ENCODE assay signal across 1 cellular context in the genomic region with DNA sequence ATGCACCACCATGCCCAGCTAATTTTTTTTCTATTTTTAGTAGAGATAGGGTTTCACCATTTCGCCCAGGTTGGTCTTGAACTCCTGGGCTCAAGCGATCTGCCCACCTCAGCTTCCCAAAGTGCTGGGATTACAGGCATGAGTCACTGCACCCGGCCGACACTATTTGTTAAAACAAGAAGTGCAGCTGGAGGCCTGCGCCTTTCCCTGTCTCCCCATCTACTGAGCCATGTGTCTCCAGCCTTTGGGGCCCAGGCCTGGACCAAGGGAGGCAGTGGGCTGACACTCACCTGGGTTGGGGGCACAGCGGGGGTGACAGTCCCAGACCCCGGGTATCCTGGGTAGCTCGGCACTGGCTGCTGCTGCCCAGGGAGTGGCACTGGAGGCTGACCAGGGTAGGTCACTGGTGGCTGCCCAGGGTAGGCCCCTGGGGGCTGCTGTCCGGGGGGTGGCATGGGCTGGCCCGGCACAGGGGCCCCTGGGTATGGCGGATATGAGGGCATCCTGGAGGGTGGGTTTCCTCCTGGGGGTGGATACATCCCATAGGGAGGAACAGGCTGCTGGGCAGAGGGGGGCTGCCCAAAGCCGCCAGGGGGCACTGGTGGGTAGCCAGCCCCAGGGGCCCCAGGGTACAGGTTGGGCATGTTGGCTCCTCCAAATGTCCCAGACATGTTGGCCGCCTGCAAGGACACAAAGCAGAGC.
TF ChIP-seq lines count a peak whose summit lies in the region.

No MANE protein-coding gene starts in this region.

TF ChIP-seq in HepG2, 621 proteins besides CTCF, POLR2A, EP300 and RAD21:
- peak; percentile 45 for TF ChIP-seq STAG1 (CRISPR knock-in tag; IDR thresholded peaks at IDR 0.05)
- TF ChIP-seq ZNF468 (CRISPR knock-in tag; IDR thresholded peaks at IDR 0.05) = no peak
- TF ChIP-seq MAFK (conservative IDR thresholded peaks at IDR 0.05 in 1 of 2, IDR thresholded peaks at IDR 0.05 in 1 of 2; ENCODE audit: low read length in 2 of 2) = no peak
- no peak for TF ChIP-seq SAP130 (CRISPR knock-in tag; IDR thresholded peaks at IDR 0.05; ENCODE audit: low read depth)
- TF ChIP-seq TCF12 (IDR thresholded peaks at IDR 0.05) = no peak
- no peak for TF ChIP-seq TCF12 (CRISPR knock-in tag; IDR thresholded peaks at IDR 0.05)
- no peak for TF ChIP-seq MYNN (CRISPR knock-in tag; IDR thresholded peaks at IDR 0.05; ENCODE audit: low read depth)
- TF ChIP-seq YEATS4 (CRISPR knock-in tag; IDR thresholded peaks at IDR 0.05; ENCODE audit: borderline replicate concordance) = no peak
- peak; percentile 24; the same call in 1 of the 2 replicates for TF ChIP-seq SMC3 (IDR thresholded peaks at IDR 0.05; ENCODE audit: low read length)
- no peak for TF ChIP-seq FOXK2 (IDR thresholded peaks at IDR 0.05)
- TF ChIP-seq SOX5 (CRISPR knock-in tag; IDR thresholded peaks at IDR 0.05; ENCODE audit: borderline replicate concordance) = no peak
- TF ChIP-seq ZNF296 (CRISPR knock-in tag; conservative IDR thresholded peaks at IDR 0.05) = no peak
- TF ChIP-seq IKZF4 (CRISPR knock-in tag; IDR thresholded peaks at IDR 0.05; ENCODE audit: borderline replicate concordance, low read depth, not compliant biosample characterization) = no peak
- no peak for TF ChIP-seq HNF4G (IDR thresholded peaks at IDR 0.05; ENCODE audit: borderline replicate concordance, low read depth, low read length)
- TF ChIP-seq HNF4G (CRISPR knock-in tag; IDR thresholded peaks at IDR 0.05; ENCODE audit: borderline replicate concordance, low read depth) = no peak
- TF ChIP-seq ZNF589 (CRISPR knock-in tag; conservative IDR thresholded peaks at IDR 0.05) = no peak
- TF ChIP-seq, protein P1, sequence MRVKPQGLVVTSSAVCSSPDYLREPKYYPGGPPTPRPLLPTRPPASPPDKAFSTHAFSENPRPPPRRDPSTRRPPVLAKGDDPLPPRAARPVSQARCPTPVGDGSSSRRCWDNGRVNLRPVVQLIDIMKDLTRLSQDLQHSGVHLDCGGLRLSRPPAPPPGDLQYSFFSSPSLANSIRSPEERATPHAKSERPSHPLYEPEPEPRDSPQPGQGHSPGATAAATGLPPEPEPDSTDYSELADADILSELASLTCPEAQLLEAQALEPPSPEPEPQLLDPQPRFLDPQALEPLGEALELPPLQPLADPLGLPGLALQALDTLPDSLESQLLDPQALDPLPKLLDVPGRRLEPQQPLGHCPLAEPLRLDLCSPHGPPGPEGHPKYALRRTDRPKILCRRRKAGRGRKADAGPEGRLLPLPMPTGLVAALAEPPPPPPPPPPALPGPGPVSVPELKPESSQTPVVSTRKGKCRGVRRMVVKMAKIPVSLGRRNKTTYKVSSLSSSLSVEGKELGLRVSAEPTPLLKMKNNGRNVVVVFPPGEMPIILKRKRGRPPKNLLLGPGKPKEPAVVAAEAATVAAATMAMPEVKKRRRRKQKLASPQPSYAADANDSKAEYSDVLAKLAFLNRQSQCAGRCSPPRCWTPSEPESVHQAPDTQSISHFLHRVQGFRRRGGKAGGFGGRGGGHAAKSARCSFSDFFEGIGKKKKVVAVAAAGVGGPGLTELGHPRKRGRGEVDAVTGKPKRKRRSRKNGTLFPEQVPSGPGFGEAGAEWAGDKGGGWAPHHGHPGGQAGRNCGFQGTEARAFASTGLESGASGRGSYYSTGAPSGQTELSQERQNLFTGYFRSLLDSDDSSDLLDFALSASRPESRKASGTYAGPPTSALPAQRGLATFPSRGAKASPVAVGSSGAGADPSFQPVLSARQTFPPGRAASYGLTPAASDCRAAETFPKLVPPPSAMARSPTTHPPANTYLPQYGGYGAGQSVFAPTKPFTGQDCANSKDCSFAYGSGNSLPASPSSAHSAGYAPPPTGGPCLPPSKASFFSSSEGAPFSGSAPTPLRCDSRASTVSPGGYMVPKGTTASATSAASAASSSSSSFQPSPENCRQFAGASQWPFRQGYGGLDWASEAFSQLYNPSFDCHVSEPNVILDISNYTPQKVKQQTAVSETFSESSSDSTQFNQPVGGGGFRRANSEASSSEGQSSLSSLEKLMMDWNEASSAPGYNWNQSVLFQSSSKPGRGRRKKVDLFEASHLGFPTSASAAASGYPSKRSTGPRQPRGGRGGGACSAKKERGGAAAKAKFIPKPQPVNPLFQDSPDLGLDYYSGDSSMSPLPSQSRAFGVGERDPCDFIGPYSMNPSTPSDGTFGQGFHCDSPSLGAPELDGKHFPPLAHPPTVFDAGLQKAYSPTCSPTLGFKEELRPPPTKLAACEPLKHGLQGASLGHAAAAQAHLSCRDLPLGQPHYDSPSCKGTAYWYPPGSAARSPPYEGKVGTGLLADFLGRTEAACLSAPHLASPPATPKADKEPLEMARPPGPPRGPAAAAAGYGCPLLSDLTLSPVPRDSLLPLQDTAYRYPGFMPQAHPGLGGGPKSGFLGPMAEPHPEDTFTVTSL (CRISPR knock-in tag; IDR thresholded peaks at IDR 0.05; ENCODE audit: borderline replicate concordance) = no peak
- no peak for TF ChIP-seq CEBPB (IDR thresholded peaks at IDR 0.05; ENCODE audit: borderline replicate concordance, low read depth, low read length)
